In genomic region chr17:72992783-72993467, GRCh38 we compare ENCODE assay signal across 8 cellular contexts.
DNase-seq lines count a peak whose midpoint lies in the region; ATAC-seq and TF ChIP-seq lines count a peak whose summit lies in the region.
"Not testable (repeated sequence)": the region's sequence is repeated elsewhere in the genome, so short reads cannot be mapped to it uniquely, and the experiment has no call there.

No MANE protein-coding gene starts in this region.

- CTCF ChIA-PET in IMR-90 (lab: Yijun Ruan, JAX); activated B cell treated with CpG ODN at 0.5 μM for 24 hours (lab: Charles Lee): not testable (repeated sequence)

- H2BK120ac ChIP-seq in IMR-90 (ENCODE audit: low read depth, low read length) = not testable (repeated sequence)

- not testable (repeated sequence) for ATAC-seq in IMR-90 (ENCODE audit: low read depth); activated B cell treated with CpG ODN at 0.5 μM for 24 hours (ENCODE audit: low read depth)
- ATAC-seq in foreskin keratinocyte = peak; percentile 85
- ATAC-seq in stimulated activated naive CD8-positive, alpha-beta T cell treated with anti-CD3 and anti-CD28 coated beads, Interleukin-15, Interleukin-2, amounts not matched to agents 100 U/mL and 50 U/mL, for 24 hours = peak; percentile 81

- not testable (repeated sequence) for H3K4me2 ChIP-seq in IMR-90 (ENCODE audit: low read depth, low read length)

- not testable (repeated sequence) for H3K27ac ChIP-seq in IMR-90 (ENCODE audit: insufficient read depth, low read length)
- H3K27ac ChIP-seq in foreskin keratinocyte = peak overlapping the region; percentile 62

- BruUV-seq in IMR-90 (replicated peaks; lab: Mats Ljungman, UMichigan) = not testable (repeated sequence)

- H3K23ac ChIP-seq in IMR-90 (ENCODE audit: low read depth, low read length) = not testable (repeated sequence)

- in situ Hi-C loops in IMR-90 (cut with MboI; ENCODE audit: low sequenced_read_pairs) = loop anchor here (25.0 kb wide), 1 partner anchor 431 kb away; no protein-coding TSS in a partner anchor

- DNase-seq in Daoy (ENCODE audit: low read depth) (peak; percentile 64), IMR-90 (peak; percentile 40), amniotic epithelial cell (ENCODE audit: low read depth) (peak; percentile 35), foreskin keratinocyte (peak; percentile 27 to 69)
- not testable (repeated sequence) for DNase-seq in activated B cell treated with CpG ODN at 0.5 μM for 24 hours
- DNase-seq in activated T-cell treated with anti-CD3 and anti-CD28 coated beads, Interleukin-2, amount 50 U/mL, for 48 hours = peak; percentile 30 to 36
- peak; percentile 20 for DNase-seq in stimulated activated CD4-positive, alpha-beta T cell treated with anti-CD3 and anti-CD28 coated beads, Interleukin-1b, Interleukin-23, amount 100 ng/mL, for 48 hours
- peak; percentile 28 for DNase-seq in stimulated activated naive CD8-positive, alpha-beta T cell treated with anti-CD3 and anti-CD28 coated beads, Interleukin-15, Interleukin-2, amounts not matched to agents 100 U/mL and 50 U/mL, for 24 hours

- TF ChIP-seq CTCF in IMR-90 (conservative IDR thresholded peaks at IDR 0.05; ENCODE audit: low read depth, low read length); activated B cell treated with CpG ODN at 0.5 μM for 24 hours (IDR thresholded peaks at IDR 0.05); foreskin keratinocyte (conservative IDR thresholded peaks at IDR 0.05): not testable (repeated sequence)

- TF ChIP-seq RAD21 in IMR-90 (IDR thresholded peaks at IDR 0.05; ENCODE audit: low read length) = not testable (repeated sequence)

- H4K91ac ChIP-seq in IMR-90 (ENCODE audit: insufficient read depth, low read depth, low read length) = not testable (repeated sequence)

- H3K27me3 ChIP-seq in IMR-90 (ENCODE audit: control insufficient read depth, insufficient read depth, low read length); foreskin keratinocyte: not testable (repeated sequence)

- H4K8ac ChIP-seq in IMR-90 (ENCODE audit: low read depth in 2 of 2, low read length in 2 of 2) = not testable (repeated sequence)

- H4K5ac ChIP-seq in IMR-90 (ENCODE audit: low read depth, low read length) = not testable (repeated sequence)

- H3K4me1 Mint-ChIP-seq in activated B cell treated with CpG ODN at 0.5 μM for 24 hours = peaks cover 11% of the 10 kb centered on the region

- H3K27ac Mint-ChIP-seq in activated B cell treated with CpG ODN at 0.5 μM for 24 hours = peak overlapping the region; percentile 41

- H2AK5ac ChIP-seq in IMR-90 (ENCODE audit: low read depth, low read length) = not testable (repeated sequence)

- not testable (repeated sequence) for H2AK9ac ChIP-seq in IMR-90 (replicated peaks; ENCODE audit: low read depth, low read length, poor library complexity)

- not testable (repeated sequence) for H2BK15ac ChIP-seq in IMR-90 (ENCODE audit: low read depth, low read length)

- not testable (repeated sequence) for H3K36me3 Mint-ChIP-seq in activated B cell treated with CpG ODN at 0.5 μM for 24 hours (ENCODE audit: low read depth)

- not testable (repeated sequence) for H3K4me1 ChIP-seq in IMR-90 (ENCODE audit: control insufficient read depth, insufficient read depth, low read length); foreskin keratinocyte

- not testable (repeated sequence) for H3K36me3 ChIP-seq in IMR-90 (ENCODE audit: control insufficient read depth, insufficient read depth, low read length)

- TF ChIP-seq POLR2A in IMR-90 (IDR thresholded peaks at IDR 0.05; ENCODE audit: low read depth, low read length) = not testable (repeated sequence)

- not testable (repeated sequence) for H3K4me3 Mint-ChIP-seq in activated B cell treated with CpG ODN at 0.5 μM for 24 hours

- WGBS in IMR-90 (ENCODE audit: extremely low coverage in 2 of 2, insufficient read length in 1 of 2), 2 experiments = no CpG with 5 or more reads among the region's 6 CpGs

- intact Hi-C loops in IMR-90 (cut with micrococcal nuclease) = not testable (repeated sequence)
- intact Hi-C loops in activated B cell treated with CpG ODN at 0.5 μM for 24 hours (cut with micrococcal nuclease) = loop anchor here (2.0 kb wide), 1 partner anchor 16 kb away; no protein-coding TSS in a partner anchor

- not testable (repeated sequence) for H3K4ac ChIP-seq in IMR-90 (ENCODE audit: low read depth, low read length)

- H3K9me3 Mint-ChIP-seq in activated B cell treated with CpG ODN at 0.5 μM for 24 hours = not testable (repeated sequence)

- H3K18ac ChIP-seq in IMR-90 (ENCODE audit: low read depth, low read length) = not testable (repeated sequence)

- not testable (repeated sequence) for H3K9ac ChIP-seq in IMR-90 (ENCODE audit: low read depth, low read length)

- not testable (repeated sequence) for H3K9me1 ChIP-seq in IMR-90 (ENCODE audit: insufficient read depth, low read length)

- H3K9me3 ChIP-seq in IMR-90 (ENCODE audit: control insufficient read depth, insufficient read depth, low read length) = not testable (repeated sequence)

- H3K14ac ChIP-seq in IMR-90 (replicated peaks; ENCODE audit: low read depth, low read length) = not testable (repeated sequence)

- H3K4me3 ChIP-seq in IMR-90 (ENCODE audit: insufficient read depth, low read depth, low read length) = not testable (repeated sequence)

- H2BK5ac ChIP-seq in IMR-90 (ENCODE audit: low read depth, low read length, poor library complexity, severe bottlenecking) = not testable (repeated sequence)

- not testable (repeated sequence) for H2AFZ ChIP-seq in IMR-90 (replicated peaks; ENCODE audit: low read length, poor library complexity)

- not testable (repeated sequence) for H3K27me3 Mint-ChIP-seq in activated B cell treated with CpG ODN at 0.5 μM for 24 hours

- not testable (repeated sequence) for H2BK20ac ChIP-seq in IMR-90 (ENCODE audit: low read depth, low read length)

- H3K79me1 ChIP-seq in IMR-90 (ENCODE audit: low read depth in 1 of 2, low read length in 2 of 2) = not testable (repeated sequence)

- dilution Hi-C loops in IMR-90 (cut with HindIII; ENCODE audit: low sequenced_read_pairs, unreplicated experiment) = not testable (repeated sequence)

- POLR2A ChIA-PET in IMR-90 (lab: Charles Lee; ENCODE audit: unreplicated experiment) = not testable (repeated sequence)
- POLR2A ChIA-PET in activated B cell treated with CpG ODN at 0.5 μM for 24 hours (lab: Charles Lee) = interaction anchor here (0.7 kb wide), 1 partner anchor 9 kb away, joined by 3 read pairs; no protein-coding TSS in a partner anchor

- H3K56ac ChIP-seq in IMR-90 (ENCODE audit: extremely low read depth, insufficient read depth, low read length) = not testable (repeated sequence)

- H4K20me1 ChIP-seq in IMR-90 (ENCODE audit: insufficient read depth, low read length) = not testable (repeated sequence)
